ENCODE assay signal across 1 cellular context in genomic region chr4:124973716-124974115, GRCh38.
TF ChIP-seq lines count a peak whose summit lies in the region.

No MANE protein-coding gene starts in this region.

TF ChIP-seq in HCT116, 20 proteins besides CTCF, POLR2A, EP300 and RAD21 (continued from another document):
- TF ChIP-seq TCF7L2 (IDR thresholded peaks at IDR 0.05; ENCODE audit: borderline replicate concordance, extremely low read depth, insufficient read depth, insufficient read length), result no peak
- TF ChIP-seq POLR2AphosphoS5 (IDR thresholded peaks at IDR 0.05; ENCODE audit: low read depth, low read length), result no peak
- TF ChIP-seq YY1 (IDR thresholded peaks at IDR 0.05; ENCODE audit: extremely low read depth, insufficient replicate concordance, low read depth, low read length), result no peak
- TF ChIP-seq EGR1 (IDR thresholded peaks at IDR 0.05; ENCODE audit: low read depth), result no peak
- no peak for TF ChIP-seq JUND (IDR thresholded peaks at IDR 0.05)
- no peak for TF ChIP-seq EZH2 (IDR thresholded peaks at IDR 0.05)
- no peak for TF ChIP-seq CBX3 (IDR thresholded peaks at IDR 0.05; ENCODE audit: low read depth)
- no peak for TF ChIP-seq ZBTB33 (IDR thresholded peaks at IDR 0.05; ENCODE audit: extremely low read depth, insufficient replicate concordance, low read length)
- no peak for TF ChIP-seq ELF1 (IDR thresholded peaks at IDR 0.05; ENCODE audit: borderline replicate concordance, low read depth)
- no peak for TF ChIP-seq ATF3 (IDR thresholded peaks at IDR 0.05)
- TF ChIP-seq ZFX (IDR thresholded peaks at IDR 0.05), result no peak
TF ChIP-seq in HCT116: peak in this region for 0.
